ENCODE assay signal across 9 cellular contexts in genomic region chr11:73252577-73253191, GRCh38. TPM values are rescaled to one million over a fixed set of nuclear protein-coding genes. Genes with fewer than 3 reads are reported as not detected.
DNase-seq lines count a peak whose midpoint lies in the region; ATAC-seq and TF ChIP-seq lines count a peak whose summit lies in the region.
"Had no signal": no experiment of that assay in that cellular context is flagged by ENCODE, and none has a peak within 500 bp of the region (broad histone marks: within the 10 kb centered on the region; RNA-seq: fewer than 3 reads in every experiment).

No MANE protein-coding gene starts in this region.

- no peak overlapping the region for H3K27ac Mint-ChIP-seq in endodermal cell

- no peaks in the 10 kb centered on the region for H3K4me1 Mint-ChIP-seq in endodermal cell

- H3K36me3 ChIP-seq in BE2C (no peaks in the 10 kb centered on the region), endodermal cell (ENCODE audit: control insufficient read depth, insufficient read depth, low read length) (no peaks in the 10 kb centered on the region)

- no peaks in the 10 kb centered on the region for H3K9me3 Mint-ChIP-seq in endodermal cell

- no peaks in the 10 kb centered on the region for H3K27me3 Mint-ChIP-seq in endodermal cell (ENCODE audit: insufficient read depth)

- H3K4me1 ChIP-seq in BE2C (peaks cover 3% of the 10 kb centered on the region; the same call in 1 of the 2 replicates), endodermal cell (ENCODE audit: control insufficient read depth, insufficient read depth, low read length) (no peaks in the 10 kb centered on the region)

- TF ChIP-seq CTCF in BE2C (IDR thresholded peaks at IDR 0.05; ENCODE audit: low read depth, low read length) (peak; percentile 44), GM12865 (IDR thresholded peaks at IDR 0.05; ENCODE audit: insufficient read depth, low read depth, low read length, missing control alignments) (peak; percentile 19), endodermal cell (conservative IDR thresholded peaks at IDR 0.05) (peak; percentile 63)

- 76 to 78% methylated on average over 3 to 4 of the region's 4 CpGs for WGBS in endodermal cell (ENCODE audit: insufficient coverage in 1 of 2, insufficient read length in 1 of 2), 2 experiments

- H3K9me3 ChIP-seq in BE2C (no peaks in the 10 kb centered on the region), endodermal cell (ENCODE audit: control insufficient read depth, low read length) (no peaks in the 10 kb centered on the region)

- no peaks in the 10 kb centered on the region for H3K27me3 ChIP-seq in BE2C
- no peaks in the 10 kb centered on the region for H3K27me3 ChIP-seq in endodermal cell (ENCODE audit: control insufficient read depth, insufficient read depth, low read length, poor library complexity, severe bottlenecking)
- H3K27me3 ChIP-seq: dorsolateral prefrontal cortex had no signal

- no peak overlapping the region for H3K4me3 Mint-ChIP-seq in endodermal cell

- H3K4me3 ChIP-seq in BE2C (ENCODE audit: low read depth, low read length) (no peak overlapping the region), GM12865 (ENCODE audit: low read depth, low read length) (no peak overlapping the region), endodermal cell (ENCODE audit: low read length) (no peak overlapping the region)
- H3K4me3 ChIP-seq: dorsolateral prefrontal cortex had no signal

- no peak overlapping the region for H3K27ac ChIP-seq in endodermal cell (ENCODE audit: low read depth, low read length)
- H3K27ac ChIP-seq: dorsolateral prefrontal cortex had no signal

- no peak for DNase-seq in BE2C
- peak; percentile 41 for DNase-seq in GM12865 (ENCODE audit: low read depth)
- peak; percentile 67 for DNase-seq in NCI-H69 (lab: John Stamatoyannopoulos, UW)
- DNase-seq in endodermal cell = peak; percentile 60
- no peak for DNase-seq in DMS153 (lab: John Stamatoyannopoulos, UW)
- no peak for DNase-seq in C1 segment of cervical spinal cord (lab: John Stamatoyannopoulos, UW)

- no peak overlapping the region for H3K9ac ChIP-seq in endodermal cell (ENCODE audit: extremely low read depth, low read length, poor library complexity, severe bottlenecking)

- H3K36me3 Mint-ChIP-seq in endodermal cell (ENCODE audit: low read depth) = no peaks in the 10 kb centered on the region

- ATAC-seq in HG03135 (IDR thresholded peaks at IDR 0.05; ENCODE audit: unreplicated experiment) (no peak), HG02973 (IDR thresholded peaks at IDR 0.05; ENCODE audit: unreplicated experiment) (no peak)

RNA-seq across cellular contexts. Expression of gene P2RY6, which starts 19.5 kb away (rescaled TPM):
- polyA plus RNA-seq in BE2C (2012; ENCODE audit: insufficient read depth, insufficient read length, low read depth) = 6.5 TPM
- total RNA-seq in endodermal cell = under 1 TPM; 0.31 to 0.37 TPM
- polyA plus RNA-seq in endodermal cell (2013, experiment 1 of 2) = 0.11 TPM
- polyA plus RNA-seq in endodermal cell (2013, experiment 2 of 2) = not detected

RNA-seq across cellular contexts. Expression of gene P2RY2, which starts 34.6 kb away (rescaled TPM):
- 0.28 TPM for polyA plus RNA-seq in BE2C (2012; ENCODE audit: insufficient read depth, insufficient read length, low read depth)
- total RNA-seq in endodermal cell = under 1 TPM; 0.60 to 0.62 TPM
- 0.25 TPM for polyA plus RNA-seq in endodermal cell (2013, experiment 1 of 2)
- polyA plus RNA-seq in endodermal cell (2013, experiment 2 of 2) = 0.54 TPM

RNA-seq across cellular contexts. Expression of gene ARHGEF17, which starts 55.4 kb away (rescaled TPM):
- 78.2 TPM for polyA plus RNA-seq in BE2C (2012; ENCODE audit: insufficient read depth, insufficient read length, low read depth)
- 10 to 100 TPM; 31.0 to 39.0 TPM for total RNA-seq in endodermal cell
- polyA plus RNA-seq in endodermal cell (2013, experiment 1 of 2) = 52.4 TPM
- 45.3 TPM for polyA plus RNA-seq in endodermal cell (2013, experiment 2 of 2)

Comparison
In these comparisons a context has a peak if more than half of its experiments do, and no peak if none do; other contexts are left out.
1. DNase-seq: peak in GM12865 (single experiment), NCI-H69 (single experiment) and endodermal cell (single experiment); none in BE2C (single experiment), DMS153 (single experiment) and C1 segment of cervical spinal cord (0 of 14).
2. Peak in every context shown above with its lines, with median percentiles within 50 percentile points of each other: CTCF ChIP-seq.